Comparison of ENCODE assay signal across 22 cellular contexts in genomic region chr12:102874819-102875218, GRCh38. TPM values are rescaled to one million over a fixed set of nuclear protein-coding genes. Genes with fewer than 3 reads are reported as not detected.
DNase-seq lines count a peak whose midpoint lies in the region; ATAC-seq and TF ChIP-seq lines count a peak whose summit lies in the region.
"Had no signal": no experiment of that assay in that cellular context is flagged by ENCODE, and none has a peak within 500 bp of the region (broad histone marks: within the 10 kb centered on the region; RNA-seq: fewer than 3 reads in every experiment).

No MANE protein-coding gene starts in this region.

- H2BK120ac ChIP-seq in H9 (ENCODE audit: low read depth, low read length, poor library complexity, severe bottlenecking) (no peak overlapping the region), mesenchymal stem cell (ENCODE audit: low read depth, low read length) (no peak overlapping the region)

- H4K5ac ChIP-seq in H9 (ENCODE audit: insufficient read length, low read depth, low read length), result no peak overlapping the region

- H4K20me1 ChIP-seq in H9 (ENCODE audit: control insufficient read depth, insufficient read depth, insufficient read length), result no peaks in the 10 kb centered on the region

- H3K79me1 ChIP-seq in H9 (ENCODE audit: insufficient read depth, low read depth, low read length, poor library complexity, severe bottlenecking) (no peaks in the 10 kb centered on the region), mesenchymal stem cell (replicated peaks; ENCODE audit: low read length, poor library complexity, severe bottlenecking) (no peaks in the 10 kb centered on the region)

- H2BK15ac ChIP-seq in H9 (ENCODE audit: low read depth, low read length), result no peak overlapping the region
- H2BK15ac ChIP-seq in mesenchymal stem cell (ENCODE audit: low read depth, poor library complexity, severe bottlenecking), result no peak overlapping the region

- H3K27ac ChIP-seq in right cardiac atrium (ENCODE audit: low read length) (no peak overlapping the region), H9 (ENCODE audit: insufficient read length, low read depth, low read length) (no peak overlapping the region), mesenchymal stem cell (ENCODE audit: low read length, poor library complexity, severe bottlenecking) (no peak overlapping the region)
- H3K27ac ChIP-seq: RWPE1 had no signal

- H3K4me3 ChIP-seq in right cardiac atrium (ENCODE audit: low read length) (no peak overlapping the region), mesenchymal stem cell (ENCODE audit: insufficient read depth in 1 of 2, low read depth in 1 of 2, low read length in 2 of 2) (no peak overlapping the region)

- H4K91ac ChIP-seq in H9 (ENCODE audit: insufficient read length, low read depth, low read length) (no peak overlapping the region), mesenchymal stem cell (ENCODE audit: low read length) (no peak overlapping the region)

- H3K4me3 Mint-ChIP-seq in neural crest cell, result no peak overlapping the region
- H3K4me3 Mint-ChIP-seq in H9, result no peak overlapping the region
- H3K4me3 Mint-ChIP-seq: CD4-positive, alpha-beta T cell; IgD-negative memory B cell had no signal

- H3K27ac Mint-ChIP-seq in neural crest cell (ENCODE audit: unreplicated experiment) (peak overlapping the region; percentile 46), H9 (peak overlapping the region in 1 of 3 experiments; percentile 14; a peak in 1 of 7 replicates)
- H3K27ac Mint-ChIP-seq: CD4-positive, alpha-beta T cell; IgD-negative memory B cell had no signal

- no peak overlapping the region for H2AFZ ChIP-seq in H9 (ENCODE audit: low read length)
- no peak overlapping the region for H2AFZ ChIP-seq in mesenchymal stem cell (ENCODE audit: low read depth, low read length)

- H3K23ac ChIP-seq in H9 (ENCODE audit: insufficient read length, low read depth, low read length) (no peak overlapping the region), mesenchymal stem cell (ENCODE audit: low read length in 2 of 2) (no peak overlapping the region)

- H3K56ac ChIP-seq in H9 (ENCODE audit: insufficient read length, low read depth, low read length), result no peak overlapping the region

- TF ChIP-seq CTCF in neural crest cell (conservative IDR thresholded peaks at IDR 0.05), result no peak
- TF ChIP-seq CTCF in H9 (conservative IDR thresholded peaks at IDR 0.05), result no peak

- H4K8ac ChIP-seq in H9 (replicated peaks; ENCODE audit: insufficient read length, low read depth, low read length) (no peak overlapping the region), mesenchymal stem cell (ENCODE audit: low read length) (no peak overlapping the region)

- intact Hi-C loops in right cardiac atrium (cut with DNase I), result no loop called here
- intact Hi-C loops in Right ventricle myocardium inferior (cut with DNase I), result no loop called here
- intact Hi-C loops in sciatic nerve (cut with DNase I), result loop anchor here (10.0 kb wide), 1 partner anchor 680 kb away; no protein-coding TSS in a partner anchor

- H3K4me1 ChIP-seq in right cardiac atrium (ENCODE audit: control insufficient read depth, insufficient read depth, low read length), result no peaks in the 10 kb centered on the region
- H3K4me1 ChIP-seq in H9 (ENCODE audit: insufficient read depth, low read length), result no peaks in the 10 kb centered on the region
- H3K4me1 ChIP-seq in mesenchymal stem cell (ENCODE audit: control insufficient read depth, insufficient read depth, low read depth, low read length), result no peaks in the 10 kb centered on the region
- H3K4me1 ChIP-seq: BE2C, Caco-2 had no signal

- ATAC-seq in right cardiac atrium (peak; percentile 34 to 73), Right ventricle myocardium inferior (no peak), sciatic nerve (peak; percentile 55), HG03460 (IDR thresholded peaks at IDR 0.05; ENCODE audit: unreplicated experiment) (no peak), GM21360 (IDR thresholded peaks at IDR 0.05; ENCODE audit: unreplicated experiment) (no peak)
- ATAC-seq: PC-3 had no signal

- H3K9me3 Mint-ChIP-seq in neural crest cell (no peaks in the 10 kb centered on the region), H9 (no peaks in the 10 kb centered on the region)
- H3K9me3 Mint-ChIP-seq: CD4-positive, alpha-beta T cell had no signal

- no peak overlapping the region for H3K4me2 ChIP-seq in H9 (ENCODE audit: insufficient read depth, insufficient read length, low read length)
- no peak overlapping the region for H3K4me2 ChIP-seq in mesenchymal stem cell (ENCODE audit: low read length, poor library complexity, severe bottlenecking)

- H3K4ac ChIP-seq in H9 (ENCODE audit: low read depth, low read length), result no peak overlapping the region
- no peak overlapping the region for H3K4ac ChIP-seq in mesenchymal stem cell (ENCODE audit: low read depth in 1 of 2, low read length in 2 of 2)

- no peaks in the 10 kb centered on the region for H3K79me2 ChIP-seq in H9 (ENCODE audit: insufficient read depth, low read length)

- H3K9ac ChIP-seq in H9 (ENCODE audit: extremely low read depth, insufficient read length, low read length), result no peak overlapping the region
- no peak overlapping the region for H3K9ac ChIP-seq in mesenchymal stem cell (ENCODE audit: low read length)

- no peaks in the 10 kb centered on the region for H3K9me3 ChIP-seq in right cardiac atrium (ENCODE audit: control insufficient read depth, low read length)
- no peaks in the 10 kb centered on the region for H3K9me3 ChIP-seq in H9 (ENCODE audit: control insufficient read depth, low read depth, low read length)
- no peaks in the 10 kb centered on the region for H3K9me3 ChIP-seq in mesenchymal stem cell (ENCODE audit: control insufficient read depth, low read length)
- H3K9me3 ChIP-seq: BE2C, Caco-2 had no signal

- H2BK5ac ChIP-seq in H9 (ENCODE audit: insufficient read length, low read length) (no peak overlapping the region), mesenchymal stem cell (ENCODE audit: low read depth, low read length, poor library complexity, severe bottlenecking) (no peak overlapping the region)

- H3K27me3 Mint-ChIP-seq in neural crest cell (ENCODE audit: low read depth) (peaks cover 6% of the 10 kb centered on the region), H9 (ENCODE audit: low read depth) (peaks cover 1% of the 10 kb centered on the region)

- DNase-seq in right cardiac atrium (peak in 2 of 3 donors; percentile 23 to 67), Right ventricle myocardium inferior (ENCODE audit: missing footprints) (no peak), neural crest cell (ENCODE audit: low read depth, low spot score) (no peak), sciatic nerve (ENCODE audit: low spot score) (no peak), H9 (no peak), mesenchymal stem cell (no peak)
- DNase-seq: BE2C; Caco-2; CD4-positive, alpha-beta T cell; HCEC 1CT; Karpas-422; NCI-H1417 treated with DMSO at 0.1 percent for 48 hours; NCI-H187 treated with DMSO at 0.1 percent for 48 hours; NCI-H2227 treated with DMSO at 0.1 percent for 48 hours; NCI-H524; PC-3 had no signal

- no peak overlapping the region for H3T11ph ChIP-seq in H9 (ENCODE audit: low read length)

- no peak overlapping the region for H3K18ac ChIP-seq in H9 (ENCODE audit: insufficient read length, low read depth, low read length)
- no peak overlapping the region for H3K18ac ChIP-seq in mesenchymal stem cell (ENCODE audit: low read depth in 1 of 2, low read length in 2 of 2)

- 46% methylated on average over 9 of the region's 9 CpGs for WGBS in right cardiac atrium
- WGBS in H9 (ENCODE audit: extremely low coverage, insufficient read length, low lambda C conversion rate), result no CpG with 5 or more reads among the region's 9 CpGs
- WGBS in mesenchymal stem cell, result 55% methylated on average over 5 of the region's 9 CpGs

- H3K14ac ChIP-seq in H9 (ENCODE audit: insufficient read depth, low read length) (no peak overlapping the region), mesenchymal stem cell (ENCODE audit: low read length in 2 of 2) (no peak overlapping the region)

- H2AK5ac ChIP-seq in H9 (ENCODE audit: insufficient read length, low read length), result no peak overlapping the region
- H2AK5ac ChIP-seq in mesenchymal stem cell (ENCODE audit: low read length, severe bottlenecking), result no peak overlapping the region

- H3K36me3 Mint-ChIP-seq in neural crest cell (ENCODE audit: low read depth) (no peaks in the 10 kb centered on the region), H9 (ENCODE audit: insufficient read depth in 1 of 3, low read depth in 3 of 3) (no peaks in the 10 kb centered on the region)

- no peak overlapping the region for H2BK12ac ChIP-seq in H9 (ENCODE audit: insufficient read length, low read depth, low read length)
- H2BK12ac ChIP-seq in mesenchymal stem cell (ENCODE audit: low read length in 2 of 2), result no peak overlapping the region

- no peaks in the 10 kb centered on the region for H3K27me3 ChIP-seq in right cardiac atrium (ENCODE audit: control insufficient read depth, insufficient read depth)
- H3K27me3 ChIP-seq in H9 (ENCODE audit: insufficient read depth, low read length), result no peaks in the 10 kb centered on the region
- peaks cover 0 to 3% of the 10 kb centered on the region in 2 experiments for H3K27me3 ChIP-seq in mesenchymal stem cell (ENCODE audit: control insufficient read depth in 1 of 2, insufficient read depth in 1 of 2, low read length in 2 of 2)
- H3K27me3 ChIP-seq: BE2C had no signal

- no peaks in the 10 kb centered on the region for H3K36me3 ChIP-seq in mesenchymal stem cell (ENCODE audit: control insufficient read depth in 1 of 2, insufficient read depth in 2 of 2, low read depth in 1 of 2, low read length in 2 of 2)
- H3K36me3 ChIP-seq: BE2C had no signal

- no peak overlapping the region for H2BK20ac ChIP-seq in H9 (ENCODE audit: low read depth, low read length, poor library complexity, severe bottlenecking)

- no peaks in the 10 kb centered on the region for H3K23me2 ChIP-seq in H9 (ENCODE audit: insufficient read length, low read depth, low read length, poor library complexity, severe bottlenecking)

- H3K4me1 Mint-ChIP-seq in neural crest cell (peaks cover 23% of the 10 kb centered on the region), H9 (peaks cover 2 to 11% of the 10 kb centered on the region in 2 experiments; a peak in 3 of 4 replicates)

RNA-seq across cellular contexts. Expression of gene PAH, which starts 42.2 kb away (rescaled TPM):
- total RNA-seq in right cardiac atrium, result 1 to 10 TPM in 1 of 4 donors, not detected in 3; 1.2 TPM
- not detected for polyA plus RNA-seq in right cardiac atrium
- total RNA-seq in Right ventricle myocardium inferior, result not detected
- total RNA-seq in neural crest cell, result not detected in 2 replicates
- not detected for total RNA-seq in sciatic nerve
- 6.1 and 8.0 TPM in 2 replicates for total RNA-seq in H9 (2021)
- not detected for polyA plus RNA-seq in mesenchymal stem cell (2013, experiment 1 of 2)
- not detected for polyA plus RNA-seq in mesenchymal stem cell (2013, experiment 2 of 2)
- total RNA-seq: A172; CD4-positive, alpha-beta T cell; MCF 10A; PC-3 had no signal
- polyA plus RNA-seq: IgD-negative memory B cell had no signal

Comparison
In these comparisons a context has a peak if more than half of its experiments do, and no peak if none do; other contexts are left out.
1. ATAC-seq: peak in right cardiac atrium (2 of 2) and sciatic nerve (single experiment); none in Right ventricle myocardium inferior (single experiment), HG03460 (single experiment) and GM21360 (single experiment).
2. DNase-seq: peak in right cardiac atrium (2 of 3); none in Right ventricle myocardium inferior (single experiment), neural crest cell (single experiment), sciatic nerve (single experiment), H9 (single experiment) and mesenchymal stem cell (single experiment).